Comparison of ENCODE assay signal across 3 cellular contexts in the genomic region with DNA sequence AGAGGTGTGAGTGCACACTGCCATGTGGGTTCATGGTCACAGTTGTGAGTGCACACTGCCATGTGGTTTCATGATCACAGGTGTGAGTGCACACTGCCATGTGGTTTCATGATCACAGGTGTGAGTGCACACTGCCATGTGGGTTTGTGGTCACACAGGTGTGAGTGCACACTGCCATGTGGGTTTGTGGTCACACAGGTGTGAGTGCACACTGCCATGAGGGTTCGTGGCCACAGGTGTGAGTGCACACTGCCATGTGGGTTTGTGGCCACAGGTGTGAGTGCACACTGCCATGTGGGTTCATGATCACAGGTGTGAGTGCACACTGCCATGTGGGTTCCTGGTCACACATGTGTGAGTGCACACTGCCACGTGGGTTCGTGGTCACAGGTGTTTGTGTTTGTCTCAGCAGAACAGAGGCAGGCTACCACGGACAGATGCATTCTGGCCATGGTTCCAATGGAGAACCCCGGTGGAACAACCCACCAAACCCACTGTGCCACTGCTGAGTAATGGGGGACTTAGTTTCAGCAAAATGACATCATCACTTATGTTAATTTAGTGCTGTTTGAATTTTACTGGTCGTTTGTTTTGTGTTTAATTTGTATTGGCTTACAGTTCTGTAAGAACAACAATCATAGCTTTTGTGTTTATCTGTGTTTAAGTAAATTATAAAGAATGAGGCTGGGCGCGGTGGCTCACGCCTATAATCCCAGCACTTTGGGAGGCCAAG.
TF ChIP-seq lines count a peak whose summit lies in the region.

No MANE protein-coding gene starts in this region.

TF ChIP-seq in GM12891, 5 proteins besides CTCF, POLR2A, EP300 and RAD21:
- TF ChIP-seq SPI1 (IDR thresholded peaks at IDR 0.05; ENCODE audit: low read depth, low read length) (no peak), PAX5 (IDR thresholded peaks at IDR 0.05; ENCODE audit: insufficient read depth, low read length, severe bottlenecking) (no peak)

TF ChIP-seq in WTC11, 78 proteins besides CTCF, POLR2A, EP300 and RAD21 (continued from another document):
- no peak for TF ChIP-seq MYBL2 (CRISPR knock-in tag; IDR thresholded peaks at IDR 0.05)
- peak; percentile 46; the same call in 1 of the 2 replicates for TF ChIP-seq ZBTB43 (CRISPR knock-in tag; IDR thresholded peaks at IDR 0.05)
- no peak for TF ChIP-seq USF2 (CRISPR knock-in tag; IDR thresholded peaks at IDR 0.05)
- TF ChIP-seq EMX1 (CRISPR knock-in tag; IDR thresholded peaks at IDR 0.05), result no peak

TF ChIP-seq in HepG2, 621 proteins besides CTCF, POLR2A, EP300 and RAD21:
- no peak for TF ChIP-seq CHD4 (IDR thresholded peaks at IDR 0.05; ENCODE audit: borderline replicate concordance, low read length)
- TF ChIP-seq TRIM24 (CRISPR knock-in tag; IDR thresholded peaks at IDR 0.05), result no peak
- peak; percentile 96 for TF ChIP-seq MNT (IDR thresholded peaks at IDR 0.05)
- 0 out of 2 replicates have a peak, but pooled peaks have one; percentile 28 for TF ChIP-seq CREB1 (IDR thresholded peaks at IDR 0.05)
- TF ChIP-seq CREB1 (CRISPR knock-in tag; IDR thresholded peaks at IDR 0.05), result no peak
- TF ChIP-seq ATF7 (IDR thresholded peaks at IDR 0.05), result peak; percentile 91
- no peak for TF ChIP-seq ATF7 (CRISPR knock-in tag; IDR thresholded peaks at IDR 0.05)
